In genomic region chr9:102124465-102124864, GRCh38 we compare ENCODE assay signal across 16 cellular contexts.
DNase-seq lines count a peak whose midpoint lies in the region; ATAC-seq, FAIRE-seq and TF ChIP-seq lines count a peak whose summit lies in the region.
"Had no signal": no experiment of that assay in that cellular context is flagged by ENCODE, and none has a peak within 500 bp of the region (broad histone marks: within the 10 kb centered on the region; RNA-seq: fewer than 3 reads in every experiment).

No MANE protein-coding gene starts in this region.

- H4K20me1 ChIP-seq in HepG2 (ENCODE audit: insufficient read depth, low read length) (no peaks in the 10 kb centered on the region), MM.1S (ENCODE audit: insufficient read depth, low read length) (no peaks in the 10 kb centered on the region)

- POLR2A ChIA-PET in HepG2 (lab: Yijun Ruan, JAX) (no interaction called here), WTC11 (lab: Charles Lee) (no interaction called here)

- no TSS peak for BruUV-seq in HepG2 (replicated peaks; lab: Mats Ljungman, UMichigan)

- H3K27me3 ChIP-seq in HepG2 (ENCODE audit: control insufficient read depth in 1 of 2, insufficient read depth in 2 of 2, low read length in 2 of 2) (no peaks in the 10 kb centered on the region), right lobe of liver (no peaks in the 10 kb centered on the region), MM.1S (replicated peaks; ENCODE audit: insufficient read depth, low read length) (no peaks in the 10 kb centered on the region)

- 8% methylated on average over 3 of the region's 3 CpGs for WGBS in HepG2 (ENCODE audit: low lambda C conversion rate)
- 55% methylated on average over 1 of the region's 3 CpGs for WGBS in right lobe of liver (ENCODE audit: insufficient coverage, low coverage, low lambda C conversion rate, missing lambda C conversion rate)

- no peaks in the 10 kb centered on the region for H3F3A ChIP-seq in MM.1S (ENCODE audit: insufficient read depth, low read length)

- H3K36me3 ChIP-seq in HepG2 (replicated peaks in 1 of 2; ENCODE audit: control insufficient read depth in 1 of 2, insufficient read depth in 2 of 2, low read length in 2 of 2) (no peaks in the 10 kb centered on the region), right lobe of liver (no peaks in the 10 kb centered on the region), MM.1S (replicated peaks; ENCODE audit: insufficient read depth, low read length) (no peaks in the 10 kb centered on the region)

- intact Hi-C loops in HepG2 (cut with micrococcal nuclease; ENCODE audit: unreplicated experiment) (no loop called here), right lobe of liver (cut with DNase I) (no loop called here)

- TF ChIP-seq CTCF in HepG2 (CRISPR knock-in tag; IDR thresholded peaks at IDR 0.05) (no peak), right lobe of liver (IDR thresholded peaks at IDR 0.05) (no peak), WTC11 (IDR thresholded peaks at IDR 0.05) (no peak), MM.1S (IDR thresholded peaks at IDR 0.05; ENCODE audit: low read length) (no peak)

- FAIRE-seq in HepG2 (lab: Jason Lieb, UNC): no peak

- no peaks in the 10 kb centered on the region for H3K4me1 ChIP-seq in HepG2 (ENCODE audit: insufficient read depth, low read length)
- H3K4me1 ChIP-seq in right lobe of liver: no peaks in the 10 kb centered on the region
- H3K4me1 ChIP-seq in MM.1S (ENCODE audit: low read length): no peaks in the 10 kb centered on the region

- TF ChIP-seq RAD21 in HepG2 (CRISPR knock-in tag; IDR thresholded peaks at IDR 0.05): no peak

- no peak overlapping the region for H3K27ac Mint-ChIP-seq in WTC11
- H3K27ac Mint-ChIP-seq: T-cell had no signal

- DNase-seq in HepG2 (ENCODE audit: low spot score) (no peak), right lobe of liver (no peak), WTC11 (ENCODE audit: low spot score) (peak; percentile 54), MM.1S (no peak)
- DNase-seq in Jurkat, Clone E6-1 (ENCODE audit: low read depth, low spot score): peak; percentile 9
- DNase-seq: DMS 273 treated with DMSO at 0.1 percent for 48 hours, GDM1, NCI-H1105, NCI-H2171 treated with DMSO at 0.1 percent for 48 hours, NCI-H446 treated with DMSO at 0.1 percent for 48 hours, NCI-H774, SIG-M5, T-cell had no signal

- no peak overlapping the region for H3K4me3 ChIP-seq in HepG2 (replicated peaks in 1 of 3; ENCODE audit: insufficient read depth in 1 of 3, low read depth in 2 of 3, low read length in 3 of 3)
- no peak overlapping the region for H3K4me3 ChIP-seq in right lobe of liver
- H3K4me3 ChIP-seq in Jurkat, Clone E6-1 (ENCODE audit: low read length): no peak overlapping the region
- H3K4me3 ChIP-seq in MM.1S (ENCODE audit: low read length): no peak overlapping the region

- H3K4me3 Mint-ChIP-seq in WTC11: no peak overlapping the region
- H3K4me3 Mint-ChIP-seq: T-cell had no signal

- H3K9ac ChIP-seq in HepG2 (ENCODE audit: insufficient read depth, low read depth, low read length) (no peak overlapping the region), MM.1S (ENCODE audit: low read length) (no peak overlapping the region)

- no peaks in the 10 kb centered on the region for H3K27me3 Mint-ChIP-seq in WTC11 (ENCODE audit: low read depth)
- H3K27me3 Mint-ChIP-seq: T-cell had no signal

- H3K4me2 ChIP-seq in HepG2 (ENCODE audit: low read depth, low read length) (no peak overlapping the region), MM.1S (ENCODE audit: low read depth, low read length) (no peak overlapping the region)

- H3K27ac ChIP-seq in HepG2 (ENCODE audit: extremely low read length, insufficient read depth, low read length) (no peak overlapping the region), right lobe of liver (no peak overlapping the region), MM.1S (ENCODE audit: low read length) (no peak overlapping the region)

- H3K79me2 ChIP-seq in HepG2 (ENCODE audit: insufficient read depth, low read length) (no peaks in the 10 kb centered on the region), MM.1S (ENCODE audit: low read length) (no peaks in the 10 kb centered on the region)

- TF ChIP-seq EP300 in HepG2 (IDR thresholded peaks at IDR 0.05; ENCODE audit: low read depth in 2 of 2, low read length in 2 of 2): no peak
- TF ChIP-seq EP300 in HepG2 (CRISPR knock-in tag; IDR thresholded peaks at IDR 0.05; ENCODE audit: borderline replicate concordance): no peak

- CTCF ChIA-PET in HepG2 (lab: Yijun Ruan, JAX; ENCODE audit: low intra/inter-chr PET ratio, low total read pairs): no interaction called here
- CTCF ChIA-PET in WTC11 (lab: Charles Lee): no interaction called here

- peaks cover 24% of the 10 kb centered on the region for H3K9me3 Mint-ChIP-seq in WTC11

- in situ Hi-C loops in HepG2 (cut with HindIII; ENCODE audit: extremely low pct_ligation_motif_present, low pct_unique_long_range_greater_than_20kb): no loop called here

- H2AFZ ChIP-seq in HepG2 (ENCODE audit: low read length) (peak overlapping the region; percentile 50), MM.1S (ENCODE audit: low read length) (no peak overlapping the region)

- H3K9me3 ChIP-seq in HepG2 (ENCODE audit: low read length): no peaks in the 10 kb centered on the region
- H3K9me3 ChIP-seq in right lobe of liver: no peaks in the 10 kb centered on the region
- no peaks in the 10 kb centered on the region for H3K9me3 ChIP-seq in MM.1S (replicated peaks; ENCODE audit: insufficient read depth, low read length)

- TF ChIP-seq POLR2A in HepG2 (IDR thresholded peaks at IDR 0.05; ENCODE audit: insufficient read depth in 1 of 2, low read depth in 2 of 2, low read length in 2 of 2) (no peak), right lobe of liver (IDR thresholded peaks at IDR 0.05) (no peak)

- H3K36me3 Mint-ChIP-seq in WTC11: peaks cover 11% of the 10 kb centered on the region
- H3K36me3 Mint-ChIP-seq: T-cell had no signal

- H3K4me1 Mint-ChIP-seq in WTC11: peaks cover 7% of the 10 kb centered on the region
- H3K4me1 Mint-ChIP-seq: T-cell had no signal

- ATAC-seq in HepG2 (no peak), right lobe of liver (no peak), WTC11 (peak; percentile 92), HG02588 (IDR thresholded peaks at IDR 0.05; ENCODE audit: unreplicated experiment) (no peak), HG02870 (IDR thresholded peaks at IDR 0.05; ENCODE audit: unreplicated experiment) (no peak)
- ATAC-seq: SK-N-SH treated with all-trans-retinoic acid at 6 μM for 48 hours, T-cell had no signal

- no peaks in the 10 kb centered on the region for H3K9me2 ChIP-seq in MM.1S (replicated peaks; ENCODE audit: insufficient read depth, low read length)

TF ChIP-seq in HepG2, 621 proteins besides CTCF, POLR2A, EP300 and RAD21:
- TF ChIP-seq TCF12 (IDR thresholded peaks at IDR 0.05) (no peak), TCF12 (CRISPR knock-in tag; IDR thresholded peaks at IDR 0.05) (no peak), GABPA (IDR thresholded peaks at IDR 0.05; ENCODE audit: low read depth, low read length) (no peak), GABPA (CRISPR knock-in tag; IDR thresholded peaks at IDR 0.05; ENCODE audit: low read depth) (0 out of 2 replicates have a peak, but pooled peaks have one; percentile 13), HOXA9 (CRISPR knock-in tag; IDR thresholded peaks at IDR 0.05; ENCODE audit: borderline replicate concordance) (no peak), NCOA5 (CRISPR knock-in tag; IDR thresholded peaks at IDR 0.05) (no peak), FOXO1 (CRISPR knock-in tag; IDR thresholded peaks at IDR 0.05) (no peak)

TF ChIP-seq in WTC11, 78 proteins besides CTCF, POLR2A, EP300 and RAD21 (continues in another document):
- TF ChIP-seq, protein P1, sequence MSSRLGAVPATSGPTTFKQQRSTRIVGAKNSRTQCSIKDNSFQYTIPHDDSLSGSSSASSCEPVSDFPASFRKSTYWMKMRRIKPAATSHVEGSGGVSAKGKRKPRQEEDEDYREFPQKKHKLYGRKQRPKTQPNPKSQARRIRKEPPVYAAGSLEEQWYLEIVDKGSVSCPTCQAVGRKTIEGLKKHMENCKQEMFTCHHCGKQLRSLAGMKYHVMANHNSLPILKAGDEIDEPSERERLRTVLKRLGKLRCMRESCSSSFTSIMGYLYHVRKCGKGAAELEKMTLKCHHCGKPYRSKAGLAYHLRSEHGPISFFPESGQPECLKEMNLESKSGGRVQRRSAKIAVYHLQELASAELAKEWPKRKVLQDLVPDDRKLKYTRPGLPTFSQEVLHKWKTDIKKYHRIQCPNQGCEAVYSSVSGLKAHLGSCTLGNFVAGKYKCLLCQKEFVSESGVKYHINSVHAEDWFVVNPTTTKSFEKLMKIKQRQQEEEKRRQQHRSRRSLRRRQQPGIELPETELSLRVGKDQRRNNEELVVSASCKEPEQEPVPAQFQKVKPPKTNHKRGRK (CRISPR knock-in tag; IDR thresholded peaks at IDR 0.05; ENCODE audit: borderline replicate concordance): no peak
- TF ChIP-seq HMGA2 (CRISPR knock-in tag; IDR thresholded peaks at IDR 0.05) (no peak), ZNF317 (CRISPR knock-in tag; IDR thresholded peaks at IDR 0.05; ENCODE audit: borderline replicate concordance, low read depth) (no peak), TCF7 (CRISPR knock-in tag; IDR thresholded peaks at IDR 0.05; ENCODE audit: low read depth) (no peak), KAT7 (CRISPR knock-in tag; IDR thresholded peaks at IDR 0.05; ENCODE audit: borderline replicate concordance) (no peak), NFYB (CRISPR knock-in tag; conservative IDR thresholded peaks at IDR 0.05; ENCODE audit: low read depth) (no peak), IRF2 (CRISPR knock-in tag; IDR thresholded peaks at IDR 0.05; ENCODE audit: borderline replicate concordance, low read depth) (no peak), FOXP1 (CRISPR knock-in tag; IDR thresholded peaks at IDR 0.05; ENCODE audit: borderline replicate concordance) (no peak), JUN (CRISPR knock-in tag; IDR thresholded peaks at IDR 0.05) (no peak), GTF2I (CRISPR knock-in tag; conservative IDR thresholded peaks at IDR 0.05) (no peak)
- TF ChIP-seq, protein P2, sequence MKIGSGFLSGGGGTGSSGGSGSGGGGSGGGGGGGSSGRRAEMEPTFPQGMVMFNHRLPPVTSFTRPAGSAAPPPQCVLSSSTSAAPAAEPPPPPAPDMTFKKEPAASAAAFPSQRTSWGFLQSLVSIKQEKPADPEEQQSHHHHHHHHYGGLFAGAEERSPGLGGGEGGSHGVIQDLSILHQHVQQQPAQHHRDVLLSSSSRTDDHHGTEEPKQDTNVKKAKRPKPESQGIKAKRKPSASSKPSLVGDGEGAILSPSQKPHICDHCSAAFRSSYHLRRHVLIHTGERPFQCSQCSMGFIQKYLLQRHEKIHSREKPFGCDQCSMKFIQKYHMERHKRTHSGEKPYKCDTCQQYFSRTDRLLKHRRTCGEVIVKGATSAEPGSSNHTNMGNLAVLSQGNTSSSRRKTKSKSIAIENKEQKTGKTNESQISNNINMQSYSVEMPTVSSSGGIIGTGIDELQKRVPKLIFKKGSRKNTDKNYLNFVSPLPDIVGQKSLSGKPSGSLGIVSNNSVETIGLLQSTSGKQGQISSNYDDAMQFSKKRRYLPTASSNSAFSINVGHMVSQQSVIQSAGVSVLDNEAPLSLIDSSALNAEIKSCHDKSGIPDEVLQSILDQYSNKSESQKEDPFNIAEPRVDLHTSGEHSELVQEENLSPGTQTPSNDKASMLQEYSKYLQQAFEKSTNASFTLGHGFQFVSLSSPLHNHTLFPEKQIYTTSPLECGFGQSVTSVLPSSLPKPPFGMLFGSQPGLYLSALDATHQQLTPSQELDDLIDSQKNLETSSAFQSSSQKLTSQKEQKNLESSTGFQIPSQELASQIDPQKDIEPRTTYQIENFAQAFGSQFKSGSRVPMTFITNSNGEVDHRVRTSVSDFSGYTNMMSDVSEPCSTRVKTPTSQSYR (CRISPR knock-in tag; IDR thresholded peaks at IDR 0.05): no peak

Comparison
In these comparisons a context has a peak if more than half of its experiments do, and no peak if none do; other contexts are left out.
1. DNase-seq: peak in Jurkat, Clone E6-1 (single experiment) and WTC11 (single experiment); none in HepG2 (single experiment), right lobe of liver (0 of 3) and MM.1S (single experiment).